ENCODE assay signal across 8 cellular contexts in the genomic region with DNA sequence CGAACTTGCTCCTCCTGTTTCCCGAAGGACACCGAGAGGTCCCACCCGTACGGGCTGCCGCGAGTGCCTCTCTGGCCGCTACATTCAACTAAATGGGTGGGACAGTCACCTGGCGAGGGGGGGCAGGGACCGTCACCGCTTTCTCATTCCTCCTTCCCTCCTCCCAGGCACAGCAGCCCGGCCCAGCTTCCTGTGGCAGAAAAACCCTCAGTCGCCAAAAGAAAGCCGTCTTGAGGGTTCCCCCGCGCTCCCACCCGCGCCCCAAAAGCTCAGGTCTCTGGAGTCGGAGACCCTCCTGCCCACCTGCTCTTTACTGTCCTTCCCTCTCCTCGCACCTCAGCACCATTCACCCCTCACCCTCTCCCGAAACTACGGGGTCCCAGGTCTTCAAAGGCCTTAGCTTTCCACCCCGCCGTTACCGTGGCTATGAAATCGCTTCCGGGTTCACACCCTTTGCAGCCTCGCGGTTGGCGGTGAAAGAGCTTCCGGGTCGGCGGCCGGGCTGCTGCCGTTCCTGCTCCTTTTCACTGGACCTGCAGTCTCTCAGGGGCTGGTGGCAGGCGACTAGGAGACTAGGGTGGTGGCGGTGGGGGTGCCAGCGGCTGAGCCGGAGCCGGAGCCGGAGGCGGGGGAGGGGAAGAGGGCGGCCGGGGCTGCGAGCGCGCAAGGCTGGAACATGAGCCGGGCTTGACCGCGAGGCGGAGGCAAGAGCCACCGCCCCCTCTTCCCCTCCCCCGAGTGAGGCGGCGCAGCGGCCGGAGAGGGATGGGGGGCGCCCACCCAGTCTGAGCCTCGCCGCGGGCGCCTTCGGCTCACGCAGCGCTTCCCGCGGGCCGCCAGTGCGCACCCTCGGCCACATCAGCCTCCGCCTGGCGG. TPM values are rescaled to one million over a fixed set of nuclear protein-coding genes. Genes with fewer than 3 reads are reported as not detected.
DNase-seq lines count a peak whose midpoint lies in the region; ATAC-seq lines count a peak whose summit lies in the region.

A gene with protein sequence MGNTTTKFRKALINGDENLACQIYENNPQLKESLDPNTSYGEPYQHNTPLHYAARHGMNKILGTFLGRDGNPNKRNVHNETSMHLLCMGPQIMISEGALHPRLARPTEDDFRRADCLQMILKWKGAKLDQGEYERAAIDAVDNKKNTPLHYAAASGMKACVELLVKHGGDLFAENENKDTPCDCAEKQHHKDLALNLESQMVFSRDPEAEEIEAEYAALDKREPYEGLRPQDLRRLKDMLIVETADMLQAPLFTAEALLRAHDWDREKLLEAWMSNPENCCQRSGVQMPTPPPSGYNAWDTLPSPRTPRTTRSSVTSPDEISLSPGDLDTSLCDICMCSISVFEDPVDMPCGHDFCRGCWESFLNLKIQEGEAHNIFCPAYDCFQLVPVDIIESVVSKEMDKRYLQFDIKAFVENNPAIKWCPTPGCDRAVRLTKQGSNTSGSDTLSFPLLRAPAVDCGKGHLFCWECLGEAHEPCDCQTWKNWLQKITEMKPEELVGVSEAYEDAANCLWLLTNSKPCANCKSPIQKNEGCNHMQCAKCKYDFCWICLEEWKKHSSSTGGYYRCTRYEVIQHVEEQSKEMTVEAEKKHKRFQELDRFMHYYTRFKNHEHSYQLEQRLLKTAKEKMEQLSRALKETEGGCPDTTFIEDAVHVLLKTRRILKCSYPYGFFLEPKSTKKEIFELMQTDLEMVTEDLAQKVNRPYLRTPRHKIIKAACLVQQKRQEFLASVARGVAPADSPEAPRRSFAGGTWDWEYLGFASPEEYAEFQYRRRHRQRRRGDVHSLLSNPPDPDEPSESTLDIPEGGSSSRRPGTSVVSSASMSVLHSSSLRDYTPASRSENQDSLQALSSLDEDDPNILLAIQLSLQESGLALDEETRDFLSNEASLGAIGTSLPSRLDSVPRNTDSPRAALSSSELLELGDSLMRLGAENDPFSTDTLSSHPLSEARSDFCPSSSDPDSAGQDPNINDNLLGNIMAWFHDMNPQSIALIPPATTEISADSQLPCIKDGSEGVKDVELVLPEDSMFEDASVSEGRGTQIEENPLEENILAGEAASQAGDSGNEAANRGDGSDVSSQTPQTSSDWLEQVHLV (plus strand): TSS at position 488 of the 876 bp plus-strand sequence. CDS start 49,005 bp downstream, outside the sequence.
KRIT1 (minus strand) TSS at position 428 of the 876 bp plus-strand sequence. CDS start 3,779 bp downstream, outside the sequence.

- peak within 1 kb of the TSS; percentile 86 to 97 (median 93) for H3K27ac ChIP-seq in BLaER1 treated with 17β-estradiol and CSF1 and Interleukin-3, amounts not matched to agents 10 nM and 100 nM

- no peaks in the 10 kb centered on the region for H3K27me3 ChIP-seq in BLaER1 treated with 17β-estradiol and CSF1 and Interleukin-3, amounts not matched to agents 10 nM and 100 nM

- H3K36me3 ChIP-seq in BLaER1 treated with 17β-estradiol and CSF1 and Interleukin-3, amounts not matched to agents 10 nM and 100 nM, result peaks cover 15 to 30% (median 19%) of the 10 kb centered on the region in 11 experiments; a peak in 20 of 22 replicates

- no peaks in the 10 kb centered on the region for H3K9me3 Mint-ChIP-seq in activated CD4-positive, alpha-beta T cell treated with anti-CD3 and anti-CD28 coated beads, Interleukin-2, amount 10 ng/mL, durations not matched to agents 7 days and 5 days

- peaks cover 0 to 36% (median 16%) of the 10 kb centered on the region in 11 experiments; a peak in 11 of 22 replicates for H4K20me1 ChIP-seq in BLaER1 treated with 17β-estradiol and CSF1 and Interleukin-3, amounts not matched to agents 10 nM and 100 nM

- peak within 1 kb of the TSS; percentile 84 to 97 (median 93) for H3K4me2 ChIP-seq in BLaER1 treated with 17β-estradiol and CSF1 and Interleukin-3, amounts not matched to agents 10 nM and 100 nM

- H3K4me3 Mint-ChIP-seq in activated CD4-positive, alpha-beta T cell treated with anti-CD3 and anti-CD28 coated beads, Interleukin-2, amount 10 ng/mL, durations not matched to agents 7 days and 5 days, result peak within 1 kb of the TSS; percentile 97

- peak within 1 kb of the TSS; percentile 84 to 95 (median 93) for H3K9ac ChIP-seq in BLaER1 treated with 17β-estradiol and CSF1 and Interleukin-3, amounts not matched to agents 10 nM and 100 nM

- DNase-seq in NCI-H526 treated with DMSO at 0.1 percent for 48 hours (lab: John Stamatoyannopoulos, UW), result peak; percentile 92
- DNase-seq in activated CD4-positive, alpha-beta T cell treated with anti-CD3 and anti-CD28 coated beads, Interleukin-2, amount 10 ng/mL, durations not matched to agents 7 days and 5 days, result peak; percentile 90
- DNase-seq in cortex of kidney (lab: John Stamatoyannopoulos, UW), result peak; percentile 59
- peak; percentile 89 for DNase-seq in left lobe of liver (ENCODE audit: low spot score)
- peak; percentile 84 for DNase-seq in stimulated activated CD4-positive, alpha-beta T cell treated with anti-CD3 and anti-CD28 coated beads, Interleukin-4, amount 100 ng/mL, for 1 hour

- CTCF ChIA-PET in activated CD4-positive, alpha-beta T cell treated with anti-CD3 and anti-CD28 coated beads, Interleukin-2, amount 10 ng/mL, durations not matched to agents 7 days and 5 days (lab: Charles Lee), result interaction anchor here (0.6 to 2.9 kb wide), 8 partner anchors 9 to 201 kb away, joined by 3 to 14 read pairs (median 3); partner anchors contain the start of gene GATAD1

- peaks cover 39% of the 10 kb centered on the region for H3K4me1 Mint-ChIP-seq in activated CD4-positive, alpha-beta T cell treated with anti-CD3 and anti-CD28 coated beads, Interleukin-2, amount 10 ng/mL, durations not matched to agents 7 days and 5 days

- POLR2A ChIA-PET in activated CD4-positive, alpha-beta T cell treated with anti-CD3 and anti-CD28 coated beads, Interleukin-2, amount 10 ng/mL, durations not matched to agents 7 days and 5 days (lab: Charles Lee), result interaction anchor here (0.8 kb wide), 1 partner anchor 202 kb away, joined by 6 read pairs; the partner anchor contains the start of gene GATAD1

- H3K27ac Mint-ChIP-seq in activated CD4-positive, alpha-beta T cell treated with anti-CD3 and anti-CD28 coated beads, Interleukin-2, amount 10 ng/mL, durations not matched to agents 7 days and 5 days, result peak within 1 kb of the TSS; percentile 99

- no peaks in the 10 kb centered on the region for H3K9me3 ChIP-seq in BLaER1 treated with 17β-estradiol and CSF1 and Interleukin-3, amounts not matched to agents 10 nM and 100 nM (replicated peaks in 1 of 11)

- peak within 1 kb of the TSS; percentile 68 to 94 (median 83) for H3K4me3 ChIP-seq in BLaER1 treated with 17β-estradiol and CSF1 and Interleukin-3, amounts not matched to agents 10 nM and 100 nM

- H3K27me3 Mint-ChIP-seq in activated CD4-positive, alpha-beta T cell treated with anti-CD3 and anti-CD28 coated beads, Interleukin-2, amount 10 ng/mL, durations not matched to agents 7 days and 5 days, result no peaks in the 10 kb centered on the region

- peaks cover 22% of the 10 kb centered on the region for H3K36me3 Mint-ChIP-seq in activated CD4-positive, alpha-beta T cell treated with anti-CD3 and anti-CD28 coated beads, Interleukin-2, amount 10 ng/mL, durations not matched to agents 7 days and 5 days (ENCODE audit: low read depth)

- ATAC-seq in GM19324 (IDR thresholded peaks at IDR 0.05; ENCODE audit: low FRiP score, unreplicated experiment), result peak; percentile 92
- peak; percentile 47 for ATAC-seq in HG03469 (IDR thresholded peaks at IDR 0.05; ENCODE audit: unreplicated experiment)
- peak; percentile 94 for ATAC-seq in left lobe of liver

- peaks cover 28 to 44% (median 36%) of the 10 kb centered on the region in 10 experiments for H3K4me1 ChIP-seq in BLaER1 treated with 17β-estradiol and CSF1 and Interleukin-3, amounts not matched to agents 10 nM and 100 nM

RNA-seq across cellular contexts. Expression of the first gene that starts in this region (rescaled TPM):
- total RNA-seq in activated CD4-positive, alpha-beta T cell treated with anti-CD3 and anti-CD28 coated beads, Interleukin-2, amount 10 ng/mL, durations not matched to agents 7 days and 5 days, result 10 to 100 TPM; 57.7 to 82.0 TPM
- total RNA-seq in left lobe of liver, result 13.1 TPM

RNA-seq across cellular contexts. Expression of gene KRIT1, which starts in this region (rescaled TPM):
- 10 to 100 TPM; 45.8 to 49.0 TPM for total RNA-seq in activated CD4-positive, alpha-beta T cell treated with anti-CD3 and anti-CD28 coated beads, Interleukin-2, amount 10 ng/mL, durations not matched to agents 7 days and 5 days
- total RNA-seq in left lobe of liver, result 16.8 TPM

Comparison
In these comparisons a context has a peak if more than half of its experiments do, and no peak if none do; other contexts are left out.
1. Peak in every context shown above with its lines: DNase-seq, ATAC-seq, H3K4me3 ChIP-seq and H3K27ac ChIP-seq.